8 cellular contexts compared by ENCODE assay signal in genomic region chr20:45934587-45935415, GRCh38. TPM values are rescaled to one million over a fixed set of nuclear protein-coding genes. Genes with fewer than 3 reads are reported as not detected.
DNase-seq lines count a peak whose midpoint lies in the region; ATAC-seq and TF ChIP-seq lines count a peak whose summit lies in the region.

Gene PCIF1, plus strand, starts transcription at chr20:45934683. Its CDS starts 4,317 bp downstream, at chr20:45939000.

- WGBS in esophagus, 2 donors, result 0 to 1% methylated on average over 55 to 102 of the region's 102 CpGs

- H3K36me3 ChIP-seq in KOPT-K1 (ENCODE audit: insufficient read depth, low read length), result peaks cover 33% of the 10 kb centered on the region
- H3K36me3 ChIP-seq in Peyer's patch, result peaks cover 0 to 29% (median 0%) of the 10 kb centered on the region in 3 donors
- H3K36me3 ChIP-seq in esophagus (ENCODE audit: control insufficient read depth in 2 of 2, insufficient read depth in 2 of 2, low read length in 1 of 2), result peaks cover 11 to 12% of the 10 kb centered on the region in 2 donors
- peaks cover 26 to 38% of the 10 kb centered on the region in 2 donors for H3K36me3 ChIP-seq in muscle layer of duodenum (ENCODE audit: control insufficient read depth in 1 of 2, insufficient read depth in 2 of 2, low read length in 2 of 2)

- H3K9me3 ChIP-seq in KOPT-K1 (ENCODE audit: insufficient read depth, low read length, poor library complexity, severe bottlenecking) (no peaks in the 10 kb centered on the region), Peyer's patch (no peaks in the 10 kb centered on the region), esophagus (ENCODE audit: control insufficient read depth in 2 of 2, insufficient read depth in 1 of 2, low read depth in 1 of 2, low read length in 1 of 2) (no peaks in the 10 kb centered on the region), muscle layer of duodenum (ENCODE audit: control insufficient read depth in 1 of 2, low read length in 2 of 2) (no peaks in the 10 kb centered on the region)

- H3K27ac ChIP-seq in KOPT-K1 (ENCODE audit: low read depth, low read length, poor library complexity, severe bottlenecking) (peak within 1 kb of the TSS; percentile 97), Peyer's patch (peak within 1 kb of the TSS; percentile 95 to 100 (median 100)), esophagus (ENCODE audit: low read depth in 2 of 2, low read length in 1 of 2) (peak within 1 kb of the TSS; percentile 99 to 100), muscle layer of duodenum (ENCODE audit: low read length) (peak within 1 kb of the TSS; percentile 95)

- peak within 1 kb of the TSS; percentile 73 to 100 (median 88) for H3K4me3 ChIP-seq in Peyer's patch
- H3K4me3 ChIP-seq in esophagus (ENCODE audit: low read depth in 1 of 2, low read length in 2 of 2), result peak within 1 kb of the TSS; percentile 85 to 88
- H3K4me3 ChIP-seq in muscle layer of duodenum (ENCODE audit: low read depth in 1 of 2, low read length in 2 of 2), result peak within 1 kb of the TSS; percentile 87 to 96

- DNase-seq in DMS79 treated with DMSO at 0.1 percent for 48 hours (lab: John Stamatoyannopoulos, UW), result peak; percentile 73
- peak; percentile 98 to 99 (median 98) for DNase-seq in Peyer's patch
- peak; percentile 99 for DNase-seq in activated T-cell treated with anti-CD3 and anti-CD28 coated beads, Interleukin-2, amount 50 U/mL, for 48 hours
- peak; percentile 93 for DNase-seq in stimulated activated CD8-positive, alpha-beta memory T cell treated with anti-CD3 and anti-CD28 coated beads, Interleukin-7, amount 100 ng/mL, for 24 hours (ENCODE audit: low read depth)

- peak; percentile 86 to 93 for TF ChIP-seq POLR2A in Peyer's patch (IDR thresholded peaks at IDR 0.05)

- peak; percentile 65 for ATAC-seq in GM21825 (IDR thresholded peaks at IDR 0.05; ENCODE audit: unreplicated experiment)

- no peaks in the 10 kb centered on the region for H3K27me3 ChIP-seq in Peyer's patch
- no peaks in the 10 kb centered on the region for H3K27me3 ChIP-seq in esophagus (ENCODE audit: control insufficient read depth in 1 of 2, insufficient read depth in 2 of 2, low read length in 2 of 2)
- no peaks in the 10 kb centered on the region for H3K27me3 ChIP-seq in muscle layer of duodenum (ENCODE audit: low read depth, low read length)

- TF ChIP-seq CTCF in Peyer's patch (IDR thresholded peaks at IDR 0.05), result peak in 2 of 6 experiments; percentile 1 to 17

- H3K4me1 ChIP-seq in Peyer's patch (peaks cover 0 to 16% (median 9%) of the 10 kb centered on the region in 4 donors), esophagus (ENCODE audit: control insufficient read depth in 2 of 2, insufficient read depth in 2 of 2, low read length in 1 of 2) (peaks cover 2 to 5% of the 10 kb centered on the region in 2 donors), muscle layer of duodenum (ENCODE audit: control insufficient read depth in 1 of 2, insufficient read depth in 2 of 2, low read length in 2 of 2) (peaks cover 0 to 30% of the 10 kb centered on the region in 2 donors)

RNA-seq across cellular contexts. Expression of gene PCIF1, which starts in this region (rescaled TPM):
- total RNA-seq in Peyer's patch, result 10 to 100 TPM; 25.0 to 53.2 (median 44.9) TPM
- polyA plus RNA-seq in esophagus, result 10 to 100 TPM; 18.0 to 20.9 TPM

Comparison
In these comparisons a context has a peak if more than half of its experiments do, and no peak if none do; other contexts are left out.
1. Peak in every context shown above with its lines: DNase-seq, ATAC-seq, H3K4me3 ChIP-seq and H3K27ac ChIP-seq.